14 cellular contexts compared by ENCODE assay signal in the genomic region with DNA sequence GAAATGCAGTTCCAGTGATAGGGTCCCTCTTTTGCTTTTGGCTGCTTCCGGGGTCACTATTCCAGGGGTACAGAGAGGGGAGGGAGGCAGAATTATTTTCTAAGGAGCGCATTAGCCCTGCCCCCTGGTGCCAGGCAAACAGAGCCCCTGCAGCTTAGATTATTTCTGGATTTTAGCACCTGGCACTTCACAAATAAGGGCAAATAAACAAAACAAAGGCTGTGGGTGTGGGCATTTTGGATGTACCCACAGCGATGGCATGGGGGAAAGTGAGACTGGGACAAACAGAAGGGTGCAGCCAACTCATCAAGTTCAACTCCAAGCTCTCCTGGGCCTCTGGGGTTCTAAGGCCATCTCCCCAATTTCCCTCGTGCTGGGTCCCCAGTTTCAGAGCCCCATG. TPM values are rescaled to one million over a fixed set of nuclear protein-coding genes. Genes with fewer than 3 reads are reported as not detected.
A peak's percentile ranks its signal among the peaks of the same experiment; 100 is the strongest.
DNase-seq lines count a peak whose midpoint lies in the region; ATAC-seq, FAIRE-seq and TF ChIP-seq lines count a peak whose summit lies in the region.
"Had no signal": no experiment of that assay in that cellular context is flagged by ENCODE, and none has a peak within 500 bp of the region (broad histone marks: within the 10 kb centered on the region; RNA-seq: fewer than 3 reads in every experiment).

No MANE protein-coding gene starts in this region.

- POLR2A ChIA-PET in GM12878 (lab: Charles Lee) = interaction anchor here (1.0 to 7.8 kb wide), 6 partner anchors 10 to 43 kb away, joined by 3 to 128 read pairs (median 8); no protein-coding TSS in a partner anchor

- BruUV-seq in GM12878 (replicated peaks; lab: Mats Ljungman, UMichigan) = no TSS peak

- H3K79me2 ChIP-seq in KMS-11 (ENCODE audit: insufficient read depth, low read depth) (no peaks in the 10 kb centered on the region), GM12878 (ENCODE audit: control insufficient read depth, insufficient read depth, low read length) (no peaks in the 10 kb centered on the region; the same call in 1 of the 2 replicates)

- H3K4me1 ChIP-seq in KMS-11 (ENCODE audit: low read depth, poor library complexity, severe bottlenecking) (peaks cover 68% of the 10 kb centered on the region), GM12878 (ENCODE audit: control insufficient read depth, insufficient read depth, low read length) (peaks cover 84% of the 10 kb centered on the region), psoas muscle (peaks cover 88% of the 10 kb centered on the region)

- in situ Hi-C loops in GM12878 (cut with MboI) = loop anchor here (25.0 kb wide), 2 partner anchors 1194 to 1706 kb away; no protein-coding TSS in a partner anchor

- ATAC-seq in GM12878 (no peak), psoas muscle (no peak)
- ATAC-seq: A549 had no signal

- H3K9ac ChIP-seq in KMS-11 (peak overlapping the region; percentile 25; the same call in 1 of the 2 replicates), GM12878 (ENCODE audit: control insufficient read depth, insufficient read depth, low read length) (peak overlapping the region; percentile 80)

- H4K20me1 ChIP-seq in KMS-11 (ENCODE audit: insufficient read depth) (no peaks in the 10 kb centered on the region), GM12878 (ENCODE audit: control insufficient read depth, insufficient read depth) (no peaks in the 10 kb centered on the region)

- H3K27ac ChIP-seq in KMS-11 (no peak overlapping the region; the same call in 1 of the 2 replicates), GM12878 (ENCODE audit: control insufficient read depth, insufficient read depth) (peak overlapping the region; percentile 91), psoas muscle (peak overlapping the region; percentile 98), substantia nigra (ENCODE audit: low read depth, low read length, poor library complexity, severe bottlenecking) (no peak overlapping the region)

- intact Hi-C loops in GM12878 (cut with micrococcal nuclease; ENCODE audit: unreplicated experiment) = loop anchor here (5.0 kb wide), 1 partner anchor 46 kb away; no protein-coding TSS in a partner anchor
- intact Hi-C loops in psoas muscle (cut with DNase I) = loop anchor here in 1 of 2 donors (5.0 kb wide), 1 partner anchor 41 kb away; a partner anchor contains a TSS

- H3K9me3 ChIP-seq in GM12878 (replicated peaks; ENCODE audit: control insufficient read depth, insufficient read depth, low read length) (no peaks in the 10 kb centered on the region), psoas muscle (no peaks in the 10 kb centered on the region)
- H3K9me3 ChIP-seq: A549, tibial nerve had no signal

- SMC1A ChIA-PET in GM12878 (lab: Charles Lee; ENCODE audit: uncharacterized antibody, unreplicated experiment) = interaction anchor here (0.9 to 19.5 kb wide), 5 partner anchors 9 to 53 kb away, joined by 3 to 409 read pairs (median 47); a partner anchor contains a TSS

- DNase-seq in NCI-H748 (lab: John Stamatoyannopoulos, UW; ENCODE audit: unreplicated experiment) (peak; percentile 68), NCI-H748 treated with DMSO at 0.1 percent for 48 hours (lab: John Stamatoyannopoulos, UW) (no peak), GM12878 (ENCODE audit: low read depth, low spot score) (no peak), psoas muscle (no peak), cortex of kidney (lab: John Stamatoyannopoulos, UW) (no peak), substantia nigra (lab: John Stamatoyannopoulos, UW) (no peak), H7 (no peak)
- DNase-seq: amniotic stem cell; SIG-M5; stimulated activated CD4-positive, alpha-beta T cell treated with anti-CD3 and anti-CD28 coated beads, Interleukin-2, amount 100 ng/mL, for 48 hours had no signal

- no peaks in the 10 kb centered on the region for H3K27me3 ChIP-seq in KMS-11 (ENCODE audit: insufficient read depth, low read depth)
- no peaks in the 10 kb centered on the region for H3K27me3 ChIP-seq in GM12878 (replicated peaks in 1 of 2; ENCODE audit: control insufficient read depth in 2 of 2, insufficient read depth in 2 of 2, low read length in 1 of 2)
- H3K27me3 ChIP-seq in psoas muscle (ENCODE audit: insufficient read depth in 3 of 3, low read length in 2 of 3) = no peaks in the 10 kb centered on the region
- no peaks in the 10 kb centered on the region for H3K27me3 ChIP-seq in H7 (ENCODE audit: control insufficient read depth, insufficient read depth, low read length)
- H3K27me3 ChIP-seq: tibial nerve had no signal

- RAD21 ChIA-PET in GM12878 (lab: Charles Lee; ENCODE audit: unreplicated experiment) = interaction anchor here (1.4 to 15.3 kb wide), 4 partner anchors 16 to 45 kb away, joined by 4 to 324 read pairs (median 20); a partner anchor contains a TSS

- no peak for TF ChIP-seq POLR2A in GM12878 (IDR thresholded peaks at IDR 0.05; ENCODE audit: low read depth, low read length)

- TF ChIP-seq EP300 in GM12878 (IDR thresholded peaks at IDR 0.05; ENCODE audit: borderline replicate concordance in 1 of 2, control insufficient read depth in 1 of 2, low read depth in 2 of 2, low read length in 2 of 2) = 0 out of 4 replicates have a peak, but pooled peaks of 1 of the 2 experiments have one; percentile 29

- no peak for FAIRE-seq in GM12878 (lab: Jason Lieb, UNC)
- FAIRE-seq: A549, endometrium had no signal

- no peak overlapping the region for H3K4me3 ChIP-seq in KMS-11 (IDR thresholded peaks at IDR 0.05; ENCODE audit: insufficient read depth, low read depth, low read length)
- peak overlapping the region; percentile 70 for H3K4me3 ChIP-seq in GM12878
- H3K4me3 ChIP-seq in psoas muscle = peak overlapping the region; percentile 18
- no peak overlapping the region for H3K4me3 ChIP-seq in H7 (ENCODE audit: insufficient read depth, low read depth, low read length)
- H3K4me3 ChIP-seq: A549 had no signal

- no peak for TF ChIP-seq RAD21 in GM12878 (IDR thresholded peaks at IDR 0.05; ENCODE audit: insufficient read depth, low read depth, low read length)

- H3K4me2 ChIP-seq in KMS-11 = peak overlapping the region; percentile 51
- peak overlapping the region; percentile 98 for H3K4me2 ChIP-seq in GM12878 (ENCODE audit: control insufficient read depth, insufficient read depth)
- H3K4me2 ChIP-seq: A549 had no signal

- WGBS in GM12878 (ENCODE audit: insufficient coverage, insufficient replicate concordance, low lambda C conversion rate, missing lambda C conversion rate) = 38% methylated on average over 4 of the region's 4 CpGs
- WGBS in psoas muscle, 3 donors = 31 to 38% (median 38%) methylated on average over 4 of the region's 4 CpGs

- no peaks in the 10 kb centered on the region for H3K36me3 ChIP-seq in KMS-11 (ENCODE audit: insufficient read depth)
- H3K36me3 ChIP-seq in GM12878 (ENCODE audit: control insufficient read depth in 2 of 2, insufficient read depth in 2 of 2, low read length in 1 of 2) = peaks cover 0 to 2% of the 10 kb centered on the region in 2 experiments; a peak in 1 of 4 replicates
- peaks cover 0 to 89% of the 10 kb centered on the region in 2 donors for H3K36me3 ChIP-seq in psoas muscle (ENCODE audit: insufficient read depth in 1 of 2, low read depth in 1 of 2)
- no peaks in the 10 kb centered on the region for H3K36me3 ChIP-seq in H7 (replicated peaks; ENCODE audit: control insufficient read depth, insufficient read depth, low read length)
- H3K36me3 ChIP-seq: tibial nerve had no signal

- CTCF ChIA-PET in GM12878 (lab: Yijun Ruan, JAX) = interaction anchor here (1.0 to 3.7 kb wide), 13 partner anchors 9 to 181 kb away, joined by 3 to 39 read pairs (median 3); a partner anchor contains a TSS

- TF ChIP-seq CTCF in KMS-11 (conservative IDR thresholded peaks at IDR 0.05; ENCODE audit: low read depth, low read length) (no peak), GM12878 (IDR thresholded peaks at IDR 0.05 in 2 of 3, conservative IDR thresholded peaks at IDR 0.05 in 1 of 3; ENCODE audit: control insufficient read depth in 2 of 3, extremely low read depth in 1 of 3, insufficient read depth in 1 of 3, low read depth in 3 of 3, low read length in 3 of 3) (no peak), psoas muscle (IDR thresholded peaks at IDR 0.05) (no peak)

- no peak overlapping the region for H2AFZ ChIP-seq in KMS-11 (ENCODE audit: low read depth)
- no peak overlapping the region; the same call in 1 of the 2 replicates for H2AFZ ChIP-seq in GM12878 (ENCODE audit: control insufficient read depth, low read depth, low read length)

RNA-seq across cellular contexts. Expression of a gene that starts 20.3 kb away (rescaled TPM):
- total RNA-seq in GM12878 (2013; cell fraction: nucleolus; rRNA removed) = 74.5 and 81.9 TPM in 2 replicates
- 46.4 and 53.5 TPM in 2 replicates for total RNA-seq in GM12878 (2014; rRNA removed)
- total RNA-seq in GM12878 (2014; rRNA removed; fragmentation: Illumina TruSeq; extraction: Trizol) = 21.5 and 26.9 TPM in 2 replicates
- total RNA-seq in GM12878 (2021) = 40.0 and 40.4 TPM in 2 replicates
- polyA plus RNA-seq in GM12878 (2011; ENCODE audit: low read depth) = 18.9 TPM
- polyA plus RNA-seq in GM12878 (2011; rRNA removed) = 8.5 and 16.9 TPM in 2 replicates
- polyA plus RNA-seq in GM12878 (2011; cell fraction: cytosol; rRNA removed) = 22.6 and 38.7 TPM in 2 replicates
- polyA plus RNA-seq in GM12878 (2011; cell fraction: nucleus; rRNA removed) = 45.6 and 71.8 TPM in 2 replicates
- 18.6 and 50.6 TPM in 2 replicates for polyA plus RNA-seq in GM12878 (2012)
- 12.3 and 21.9 TPM in 2 replicates for polyA plus RNA-seq in GM12878 (2014; fragmentation: Illumina TruSeq; extraction: Trizol)
- polyA plus RNA-seq in GM12878 (2014; fragmentation: Nextera tagmentation; extraction: Ambion mirVana) = 1 to 10 TPM; 3.0 to 7.4 TPM
- 50.0 and 54.5 TPM in 2 replicates for polyA plus RNA-seq in GM12878 (2014; rRNA removed)
- polyA plus RNA-seq in GM12878 (2016; fragmentation: Nextera tagmentation; extraction: Ambion mirVana) = 10 to 100 TPM; 51.7 to 54.8 TPM
- 20.3 and 37.3 TPM in 2 replicates for polyA minus RNA-seq in GM12878 (2011; rRNA and poly(A)+ RNA removed)
- polyA minus RNA-seq in GM12878 (2011; cell fraction: cytosol; rRNA and poly(A)+ RNA removed) = 8.8 and 11.7 TPM in 2 replicates
- polyA minus RNA-seq in GM12878 (2011; cell fraction: nucleus; rRNA and poly(A)+ RNA removed) = 26.7 and 36.0 TPM in 2 replicates
- total RNA-seq in psoas muscle = 100 to 1,000 TPM; 148 to 443 (median 252) TPM
- polyA plus RNA-seq in psoas muscle = 100 to 1,000 TPM in 2 of 3 donors, 10 to 100 TPM in 1; 41.2 to 460 (median 217) TPM
- 0.21 TPM in 1 of 2 replicates, not detected in the other for total RNA-seq in H7 (2014; rRNA removed; shearing (Covaris generic))

RNA-seq across cellular contexts. Expression of a gene that starts 28.9 kb away (rescaled TPM):
- not detected in 2 replicates for total RNA-seq in GM12878 (2013; cell fraction: nucleolus; rRNA removed)
- not detected in 2 replicates for total RNA-seq in GM12878 (2014; rRNA removed)
- not detected in 2 replicates for total RNA-seq in GM12878 (2014; rRNA removed; fragmentation: Illumina TruSeq; extraction: Trizol)
- not detected in 2 replicates for total RNA-seq in GM12878 (2021)
- not detected for polyA plus RNA-seq in GM12878 (2011; ENCODE audit: low read depth)
- polyA plus RNA-seq in GM12878 (2011; rRNA removed) = not detected in 2 replicates
- not detected in 2 replicates for polyA plus RNA-seq in GM12878 (2011; cell fraction: cytosol; rRNA removed)
- not detected in 2 replicates for polyA plus RNA-seq in GM12878 (2011; cell fraction: nucleus; rRNA removed)
- polyA plus RNA-seq in GM12878 (2012) = not detected in 2 replicates
- not detected in 2 replicates for polyA plus RNA-seq in GM12878 (2014; fragmentation: Illumina TruSeq; extraction: Trizol)
- polyA plus RNA-seq in GM12878 (2014; fragmentation: Nextera tagmentation; extraction: Ambion mirVana) = not detected
- not detected in 2 replicates for polyA plus RNA-seq in GM12878 (2014; rRNA removed)
- not detected for polyA plus RNA-seq in GM12878 (2016; fragmentation: Nextera tagmentation; extraction: Ambion mirVana)
- polyA minus RNA-seq in GM12878 (2011; rRNA and poly(A)+ RNA removed) = not detected in 2 replicates
- polyA minus RNA-seq in GM12878 (2011; cell fraction: cytosol; rRNA and poly(A)+ RNA removed) = not detected in 2 replicates
- polyA minus RNA-seq in GM12878 (2011; cell fraction: nucleus; rRNA and poly(A)+ RNA removed) = not detected in 2 replicates
- total RNA-seq in psoas muscle = not detected
- under 1 TPM in 2 of 3 donors, not detected in 1; 0.14 to 0.32 TPM for polyA plus RNA-seq in psoas muscle
- not detected in 2 replicates for total RNA-seq in H7 (2014; rRNA removed; shearing (Covaris generic))
- total RNA-seq: tibial nerve had no signal
- polyA plus RNA-seq: A549 had no signal

RNA-seq across cellular contexts. Expression of a gene that starts 41.0 kb away (rescaled TPM):
- 1.2 TPM in 2 replicates for total RNA-seq in GM12878 (2013; cell fraction: nucleolus; rRNA removed)
- total RNA-seq in GM12878 (2014; rRNA removed) (not detected in 2 replicates), GM12878 (2014; rRNA removed; fragmentation: Illumina TruSeq; extraction: Trizol) (not detected in 2 replicates), GM12878 (2021) (not detected in 2 replicates), psoas muscle (1 to 10 TPM in 3 of 4 donors, under 1 TPM in 1; 0.71 to 3.9 (median 2.2) TPM)
- polyA plus RNA-seq in GM12878 (2011; ENCODE audit: low read depth) = not detected
- polyA plus RNA-seq in GM12878 (2011; rRNA removed) (0.12 and 0.16 TPM in 2 replicates), GM12878 (2014; fragmentation: Illumina TruSeq; extraction: Trizol) (not detected in 2 replicates), GM12878 (2014; fragmentation: Nextera tagmentation; extraction: Ambion mirVana) (not detected), GM12878 (2014; rRNA removed) (not detected in 2 replicates), GM12878 (2016; fragmentation: Nextera tagmentation; extraction: Ambion mirVana) (not detected), psoas muscle (under 1 TPM; 0.04 to 0.69 (median 0.61) TPM)
- 0.04 TPM in 1 of 2 replicates, not detected in the other for polyA plus RNA-seq in GM12878 (2011; cell fraction: cytosol; rRNA removed)
- 0.28 and 0.56 TPM in 2 replicates for polyA plus RNA-seq in GM12878 (2011; cell fraction: nucleus; rRNA removed)
- polyA plus RNA-seq in GM12878 (2012) = 0.17 TPM in 1 of 2 replicates, not detected in the other
- polyA minus RNA-seq in GM12878 (2011; rRNA and poly(A)+ RNA removed) = 0.21 TPM in 1 of 2 replicates, not detected in the other
- not detected in 2 replicates for polyA minus RNA-seq in GM12878 (2011; cell fraction: cytosol; rRNA and poly(A)+ RNA removed)
- 0.24 TPM in 1 of 2 replicates, not detected in the other for polyA minus RNA-seq in GM12878 (2011; cell fraction: nucleus; rRNA and poly(A)+ RNA removed)
- total RNA-seq in H7 (2014; rRNA removed; shearing (Covaris generic)) = not detected in 2 replicates
- total RNA-seq: tibial nerve had no signal
- polyA plus RNA-seq: A549 had no signal

Comparison
In these comparisons a context has a peak if more than half of its experiments do, and no peak if none do; other contexts are left out.
1. H3K27ac ChIP-seq: peak in GM12878 (single experiment) and psoas muscle (single experiment); none in KMS-11 (single experiment) and substantia nigra (single experiment).
2. H3K4me3 ChIP-seq: peak in GM12878 (single experiment) and psoas muscle (single experiment); none in KMS-11 (single experiment) and H7 (single experiment).
3. RNA of a gene that starts 20.3 kb away (total RNA-seq): 148 to 443 TPM in psoas muscle and 21.5 to 81.9 TPM in GM12878; 0.21 TPM in H7; every median in the first group is over 10 times any median in the second.